In the genomic region with DNA sequence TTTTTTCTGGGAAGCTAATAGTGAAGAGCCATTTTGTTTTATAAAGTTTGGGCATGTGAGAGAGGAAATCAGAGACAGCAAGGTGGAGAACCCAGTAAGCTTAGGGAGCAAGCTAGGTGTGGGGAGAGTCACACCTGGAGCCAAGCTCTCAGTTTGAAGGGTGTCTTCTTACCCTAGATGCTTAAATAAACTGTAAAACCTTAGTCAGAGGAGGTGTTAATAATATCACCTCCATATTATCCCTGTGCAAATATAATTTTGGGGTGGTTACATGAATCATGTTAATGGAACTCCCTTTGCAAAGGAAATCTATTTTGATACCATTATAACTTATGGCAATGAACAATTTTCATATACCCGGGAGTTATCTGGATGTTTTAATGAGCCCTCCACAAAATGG, we compare ENCODE assay signal across 34 cellular contexts.
"Had no signal": no experiment of that assay in that cellular context is flagged by ENCODE, and none has a peak within 500 bp of the region (broad histone marks: within the 10 kb centered on the region; RNA-seq: fewer than 3 reads in every experiment).

No MANE protein-coding gene starts in this region.

- H3K36me3 ChIP-seq: adrenal gland, brain microvascular endothelial cell had no signal

- DNase-seq: activated B cell treated with CpG ODN at 0.5 μM for 24 hours; activated CD4-positive, alpha-beta memory T cell treated with anti-CD3 and anti-CD28 coated beads for 36 hours; activated CD4-positive, alpha-beta T cell treated with anti-CD3 and anti-CD28 coated beads for 4 hours; activated CD4-positive, alpha-beta T cell treated with anti-CD3 and anti-CD28 coated beads, Interleukin-2, amount 10 ng/mL, durations not matched to agents 24 days and 14 days; activated CD4-positive, alpha-beta T cell treated with anti-CD3 and anti-CD28 coated beads, Interleukin-2, amount 50 U/mL, for 1 hour; activated CD4-positive, alpha-beta T cell treated with anti-CD3 and anti-CD28 coated beads, Interleukin-2, amount 50 U/mL, for 4 hours; activated CD4-positive, CD25-positive, alpha-beta regulatory T cell treated with anti-CD3 and anti-CD28 coated beads, Interleukin-2, amount 50 U/mL, for 72 hours; activated CD8-positive, alpha-beta memory T cell treated with anti-CD3 and anti-CD28 coated beads, Interleukin-2, amount 50 U/mL, for 4 hours; activated CD8-positive, alpha-beta T cell treated with anti-CD3 and anti-CD28 coated beads for 36 hours; activated effector memory CD4-positive, alpha-beta T cell treated with anti-CD3 and anti-CD28 coated beads, Interleukin-2, amount 50 U/mL, for 16 hours; activated gamma-delta T cell treated with Interleukin-2 at 50 U/mL for 16 hours; activated naive CD4-positive, alpha-beta T cell; activated naive CD4-positive, alpha-beta T cell treated with anti-CD3 and anti-CD28 coated beads for 36 hours; activated naive CD4-positive, alpha-beta T cell treated with anti-CD3 and anti-CD28 coated beads, Interleukin-2, amount 50 U/mL, for 16 hours; activated naive CD8-positive, alpha-beta T cell treated with anti-CD3 and anti-CD28 coated beads for 36 hours; activated T-cell treated with anti-CD3 and anti-CD28 coated beads for 4 hours; activated T-cell treated with anti-CD3 and anti-CD28 coated beads, Interleukin-2, amount 50 U/mL, for 1 hour; activated T-cell treated with anti-CD3 and anti-CD28 coated beads, Interleukin-2, amount 50 U/mL, for 4 hours; activated T-cell treated with anti-CD3 and anti-CD28 coated beads, Interleukin-2, amount 50 U/mL, for 72 hours; adrenal gland; amniotic stem cell; aorta; body of pancreas; brain microvascular endothelial cell; central memory CD4-positive, alpha-beta T cell; T-helper 1 cell; T-helper 2 cell; T-helper 9 cell had no signal

- H3K9me3 ChIP-seq: adrenal gland, body of pancreas had no signal

- H3K27ac ChIP-seq: adrenal gland, body of pancreas, brain microvascular endothelial cell, VCaP had no signal

- ATAC-seq: activated CD8-positive, alpha-beta T cell treated with anti-CD3 and anti-CD28 coated beads for 36 hours; activated naive CD4-positive, alpha-beta T cell treated with anti-CD3 and anti-CD28 coated beads, Interleukin-2, amount 50 U/mL, for 72 hours; activated T-cell treated with anti-CD3 and anti-CD28 coated beads, Interleukin-2, amount 50 U/mL, for 4 hours; activated T-cell treated with anti-CD3 and anti-CD28 coated beads, Interleukin-2, amount 50 U/mL, for 72 hours; activated T-helper 17 cell treated with anti-CD3 and anti-CD28 coated beads, Interleukin-2, amount 50 U/mL, for 72 hours; body of pancreas had no signal

- H3K4me3 Mint-ChIP-seq: activated B cell treated with CpG ODN at 0.5 μM for 24 hours; activated CD4-positive, alpha-beta memory T cell treated with anti-CD3 and anti-CD28 coated beads for 36 hours; activated CD4-positive, alpha-beta T cell treated with anti-CD3 and anti-CD28 coated beads, Interleukin-2, amount 10 ng/mL, durations not matched to agents 24 days and 14 days; activated CD8-positive, alpha-beta T cell treated with anti-CD3 and anti-CD28 coated beads for 36 hours; activated naive CD4-positive, alpha-beta T cell treated with anti-CD3 and anti-CD28 coated beads for 36 hours; activated naive CD8-positive, alpha-beta T cell treated with anti-CD3 and anti-CD28 coated beads for 36 hours; activated T-cell treated with anti-CD3 and anti-CD28 coated beads, Interleukin-2, amount 50 U/mL, for 4 hours; activated T-cell treated with anti-CD3 and anti-CD28 coated beads, Interleukin-2, amount 50 U/mL, for 72 hours; activated T-helper 1 cell treated with anti-CD3 and anti-CD28 coated beads, Interleukin-12 subunit alpha, Interleukin-12 subunit beta, Interleukin-2, Interleukin-4 antibody, amounts not matched to agents 30 ng/mL and 10 ng/mL and 1 ng/mL, durations not matched to agents 14 hours and 24 hours and 36 hours; activated T-helper 17 cell treated with anti-CD3 and anti-CD28 coated beads, Interleukin-2, amount 50 U/mL, for 72 hours; T-helper 1 cell treated with Interleukin-12 subunit alpha and Interleukin-12 subunit beta and Interleukin-4 antibody, amounts not matched to agents 30 μg/mL and 1 μg/mL, for 36 hours; T-helper 2 cell treated with Interferon-gamma antibody and Interleukin-4, amounts not matched to agents 5 μg/mL and 100 μg/mL, for 36 hours had no signal

- H3K4me1 ChIP-seq: adrenal gland, body of pancreas had no signal

- H3K4me3 ChIP-seq: adrenal gland, body of pancreas had no signal

- H3K9me3 Mint-ChIP-seq: activated B cell treated with CpG ODN at 0.5 μM for 24 hours; activated CD4-positive, alpha-beta memory T cell treated with anti-CD3 and anti-CD28 coated beads for 36 hours; activated CD4-positive, alpha-beta T cell treated with anti-CD3 and anti-CD28 coated beads, Interleukin-2, amount 10 ng/mL, durations not matched to agents 24 days and 14 days; activated CD8-positive, alpha-beta T cell treated with anti-CD3 and anti-CD28 coated beads for 36 hours; activated naive CD4-positive, alpha-beta T cell treated with anti-CD3 and anti-CD28 coated beads for 36 hours; activated naive CD4-positive, alpha-beta T cell treated with anti-CD3 and anti-CD28 coated beads, Interleukin-2, amount 50 U/mL, for 72 hours; activated naive CD8-positive, alpha-beta T cell treated with anti-CD3 and anti-CD28 coated beads for 36 hours; activated T-cell treated with anti-CD3 and anti-CD28 coated beads, Interleukin-2, amount 50 U/mL, for 4 hours; activated T-cell treated with anti-CD3 and anti-CD28 coated beads, Interleukin-2, amount 50 U/mL, for 72 hours; activated T-helper 1 cell treated with anti-CD3 and anti-CD28 coated beads, Interleukin-12 subunit alpha, Interleukin-12 subunit beta, Interleukin-2, Interleukin-4 antibody, amounts not matched to agents 30 ng/mL and 10 ng/mL and 1 ng/mL, durations not matched to agents 14 hours and 24 hours and 36 hours; activated T-helper 17 cell treated with anti-CD3 and anti-CD28 coated beads, Interleukin-2, amount 50 U/mL, for 72 hours; T-helper 1 cell treated with Interleukin-12 subunit alpha and Interleukin-12 subunit beta and Interleukin-4 antibody, amounts not matched to agents 30 μg/mL and 1 μg/mL, for 36 hours; T-helper 2 cell treated with Interferon-gamma antibody and Interleukin-4, amounts not matched to agents 5 μg/mL and 100 μg/mL, for 36 hours had no signal

- H3K27me3 ChIP-seq: adrenal gland, body of pancreas, brain microvascular endothelial cell had no signal

- H3K36me3 Mint-ChIP-seq: activated CD4-positive, alpha-beta memory T cell treated with anti-CD3 and anti-CD28 coated beads for 36 hours; activated naive CD4-positive, alpha-beta T cell treated with anti-CD3 and anti-CD28 coated beads, Interleukin-2, amount 50 U/mL, for 72 hours; activated naive CD8-positive, alpha-beta T cell treated with anti-CD3 and anti-CD28 coated beads for 36 hours had no signal

- H3K4me1 Mint-ChIP-seq: activated B cell treated with CpG ODN at 0.5 μM for 24 hours; activated CD4-positive, alpha-beta T cell treated with anti-CD3 and anti-CD28 coated beads, Interleukin-2, amount 10 ng/mL, durations not matched to agents 24 days and 14 days; activated naive CD8-positive, alpha-beta T cell treated with anti-CD3 and anti-CD28 coated beads for 36 hours; activated T-helper 17 cell treated with anti-CD3 and anti-CD28 coated beads, Interleukin-2, amount 50 U/mL, for 72 hours had no signal

- H3K27ac Mint-ChIP-seq: activated B cell treated with CpG ODN at 0.5 μM for 24 hours; activated CD4-positive, alpha-beta memory T cell treated with anti-CD3 and anti-CD28 coated beads for 36 hours; activated CD4-positive, alpha-beta T cell treated with anti-CD3 and anti-CD28 coated beads, Interleukin-2, amount 10 ng/mL, durations not matched to agents 24 days and 14 days; activated CD8-positive, alpha-beta T cell treated with anti-CD3 and anti-CD28 coated beads for 36 hours; activated naive CD4-positive, alpha-beta T cell treated with anti-CD3 and anti-CD28 coated beads for 36 hours; activated naive CD4-positive, alpha-beta T cell treated with anti-CD3 and anti-CD28 coated beads, Interleukin-2, amount 50 U/mL, for 72 hours; activated naive CD8-positive, alpha-beta T cell treated with anti-CD3 and anti-CD28 coated beads for 36 hours; activated T-cell treated with anti-CD3 and anti-CD28 coated beads, Interleukin-2, amount 50 U/mL, for 72 hours; activated T-helper 1 cell treated with anti-CD3 and anti-CD28 coated beads, Interleukin-12 subunit alpha, Interleukin-12 subunit beta, Interleukin-2, Interleukin-4 antibody, amounts not matched to agents 30 ng/mL and 10 ng/mL and 1 ng/mL, durations not matched to agents 14 hours and 24 hours and 36 hours; activated T-helper 17 cell treated with anti-CD3 and anti-CD28 coated beads, Interleukin-2, amount 50 U/mL, for 72 hours; T-helper 1 cell treated with Interleukin-12 subunit alpha and Interleukin-12 subunit beta and Interleukin-4 antibody, amounts not matched to agents 30 μg/mL and 1 μg/mL, for 36 hours; T-helper 2 cell treated with Interferon-gamma antibody and Interleukin-4, amounts not matched to agents 5 μg/mL and 100 μg/mL, for 36 hours had no signal
